ENCODE assay signal across 2 cellular contexts in genomic region chrX:155069414-155069813, GRCh38.
TF ChIP-seq lines count a peak whose summit lies in the region.

No MANE protein-coding gene starts in this region.

TF ChIP-seq in A549, 52 proteins besides CTCF, POLR2A, EP300 and RAD21:
- no peak for TF ChIP-seq JUNB (IDR thresholded peaks at IDR 0.05)
- no peak for TF ChIP-seq GATA3 (IDR thresholded peaks at IDR 0.05; ENCODE audit: borderline replicate concordance)
- no peak for TF ChIP-seq HES2 (IDR thresholded peaks at IDR 0.05)
- no peak for TF ChIP-seq NR3C1 (IDR thresholded peaks at IDR 0.05)
- no peak for TF ChIP-seq KDM1A (IDR thresholded peaks at IDR 0.05; ENCODE audit: low read depth)
- TF ChIP-seq USF2 (IDR thresholded peaks at IDR 0.05), result no peak
- TF ChIP-seq HMGXB4 (CRISPR knock-in tag; IDR thresholded peaks at IDR 0.05; ENCODE audit: borderline replicate concordance), result no peak
- TF ChIP-seq SREBF2 (IDR thresholded peaks at IDR 0.05), result no peak
- no peak for TF ChIP-seq HOXB13 (CRISPR knock-in tag; IDR thresholded peaks at IDR 0.05; ENCODE audit: low read depth)
- no peak for TF ChIP-seq SMC3 (IDR thresholded peaks at IDR 0.05)
- TF ChIP-seq RNF2 (IDR thresholded peaks at IDR 0.05; ENCODE audit: borderline replicate concordance, low read depth), result no peak
- no peak for TF ChIP-seq FOSL2 (IDR thresholded peaks at IDR 0.05)
- TF ChIP-seq FOSL2 (CRISPR knock-in tag; IDR thresholded peaks at IDR 0.05), result no peak
TF ChIP-seq in A549: peak in this region for 0.

TF ChIP-seq in GM23338, 12 proteins besides CTCF, POLR2A, EP300 and RAD21:
- TF ChIP-seq POLR2AphosphoS5 (IDR thresholded peaks at IDR 0.05; ENCODE audit: low read depth) (no peak), EZH2phosphoT487 (IDR thresholded peaks at IDR 0.05; ENCODE audit: unreplicated experiment) (no peak), CREB1 (CRISPR knock-in tag; IDR thresholded peaks at IDR 0.05; ENCODE audit: low read depth) (no peak), ZNF331 (CRISPR knock-in tag; IDR thresholded peaks at IDR 0.05; ENCODE audit: low read depth) (no peak), EZH2 (IDR thresholded peaks at IDR 0.05; ENCODE audit: low read depth, unreplicated experiment) (no peak), NANOG (IDR thresholded peaks at IDR 0.05; ENCODE audit: borderline replicate concordance) (no peak), ETS1 (IDR thresholded peaks at IDR 0.05) (no peak), JUNB (IDR thresholded peaks at IDR 0.05; ENCODE audit: unreplicated experiment) (no peak), STAT1 (IDR thresholded peaks at IDR 0.05; ENCODE audit: unreplicated experiment) (no peak), ZNF114 (CRISPR knock-in tag; IDR thresholded peaks at IDR 0.05) (no peak), REST (IDR thresholded peaks at IDR 0.05; ENCODE audit: unreplicated experiment) (no peak), ZNF462 (CRISPR knock-in tag; IDR thresholded peaks at IDR 0.05) (no peak)
